17 cellular contexts compared by ENCODE assay signal in the genomic region with DNA sequence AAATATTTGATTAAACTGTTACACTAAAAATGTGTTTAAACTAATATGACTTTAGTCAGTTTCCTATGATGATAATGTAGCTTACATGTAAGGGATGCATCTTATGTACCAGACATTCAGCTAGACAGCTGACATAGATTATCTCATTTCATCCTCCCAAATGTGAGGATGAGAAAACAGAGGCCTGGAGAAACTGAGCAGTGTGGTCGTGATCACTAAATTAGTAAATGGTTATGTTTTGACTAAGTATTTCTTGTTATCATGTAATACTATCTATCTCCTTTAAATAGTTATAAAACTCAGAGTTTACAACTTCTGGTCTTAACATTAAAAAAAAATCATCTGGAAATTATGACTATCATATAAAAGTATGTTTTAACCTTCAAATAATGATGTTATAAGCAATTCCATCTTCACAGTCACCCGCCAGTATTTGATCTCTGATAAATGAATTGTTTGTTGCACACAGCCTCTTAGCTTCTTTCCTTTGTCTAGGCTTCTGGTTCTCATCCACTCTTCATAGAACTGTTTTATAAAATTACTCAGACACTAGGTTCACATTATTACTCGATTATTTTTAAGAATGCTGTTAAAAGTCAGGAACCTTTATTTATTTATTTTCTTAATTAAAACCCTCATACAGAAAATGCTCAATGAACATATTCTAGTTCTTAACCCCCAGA. TPM values are rescaled to one million over a fixed set of nuclear protein-coding genes. Genes with fewer than 3 reads are reported as not detected.
DNase-seq lines count a peak whose midpoint lies in the region; ATAC-seq and TF ChIP-seq lines count a peak whose summit lies in the region.
"Had no signal": no experiment of that assay in that cellular context is flagged by ENCODE, and none has a peak within 500 bp of the region (broad histone marks: within the 10 kb centered on the region; RNA-seq: fewer than 3 reads in every experiment).

No MANE protein-coding gene starts in this region.

- WGBS in SK-N-SH (ENCODE audit: low lambda C conversion rate): 34% methylated on average over 3 of the region's 3 CpGs

- peak in 1 of 2 experiments; percentile 43; a peak in 1 of 4 replicates for TF ChIP-seq EP300 in SK-N-SH (IDR thresholded peaks at IDR 0.05; ENCODE audit: borderline replicate concordance in 1 of 2, low read depth in 1 of 2, low read length in 1 of 2)

- peak overlapping the region; percentile 0 to 31; a peak in 2 of 4 replicates for H3K27ac ChIP-seq in SK-N-SH (ENCODE audit: low read depth in 2 of 2, low read length in 1 of 2)
- H3K27ac ChIP-seq: cardiac muscle cell, suprapubic skin had no signal

- POLR2A ChIA-PET in SK-N-SH (lab: Yijun Ruan, JAX): no interaction called here

- H3K9ac ChIP-seq in SK-N-SH: no peak overlapping the region

- no peak for DNase-seq in SK-N-SH
- no peak for DNase-seq in mucosa of descending colon
- no peak for DNase-seq in left colon
- no peak for DNase-seq in activated CD8-positive, alpha-beta memory T cell treated with anti-CD3 and anti-CD28 coated beads, Interleukin-2, amount 50 U/mL, for 48 hours
- DNase-seq: activated CD4-positive, alpha-beta memory T cell treated with anti-CD3 and anti-CD28 coated beads, Interleukin-2, amount 10 ng/mL, durations not matched to agents 7 days and 5 days; activated T-cell treated with anti-CD3 and anti-CD28 coated beads, Interleukin-2, amount 50 U/mL, for 72 hours; EL; erythroblast; GOT3; NCI-H146; stimulated activated CD4-positive, alpha-beta T cell treated with anti-CD3 and anti-CD28 coated beads, Interleukin-2, amount 100 ng/mL, for 24 hours had no signal

- H3K9me2 ChIP-seq in SK-N-SH: no peaks in the 10 kb centered on the region

- 0 out of 2 replicates have a peak, but pooled peaks cover 4% of the 10 kb centered on the region for H3K9me3 ChIP-seq in SK-N-SH
- no peaks in the 10 kb centered on the region for H3K9me3 ChIP-seq in mucosa of descending colon
- H3K9me3 ChIP-seq: suprapubic skin had no signal

- H3K4me1 ChIP-seq in SK-N-SH (ENCODE audit: control insufficient read depth in 1 of 2, insufficient read depth in 2 of 2, low read depth in 1 of 2, low read length in 1 of 2): peaks cover 4 to 21% of the 10 kb centered on the region in 2 experiments; a peak in 2 of 4 replicates
- no peaks in the 10 kb centered on the region for H3K4me1 ChIP-seq in mucosa of descending colon (ENCODE audit: low read depth)
- H3K4me1 ChIP-seq: suprapubic skin had no signal

- CTCF ChIA-PET in SK-N-SH (lab: Yijun Ruan, JAX): interaction anchor here (0.9 to 1.8 kb wide), 4 partner anchors 11 to 109 kb away, joined by 3 to 5 read pairs (median 4); no protein-coding TSS in a partner anchor

- ATAC-seq in GM18502 (IDR thresholded peaks at IDR 0.05; ENCODE audit: poor library complexity, unreplicated experiment) (peak; percentile 65), GM19351 (IDR thresholded peaks at IDR 0.05; ENCODE audit: unreplicated experiment) (peak; percentile 82), HG02884 (IDR thresholded peaks at IDR 0.05; ENCODE audit: unreplicated experiment) (peak; percentile 71), mucosa of descending colon (no peak), left colon (no peak)
- ATAC-seq: activated T-cell treated with anti-CD3 and anti-CD28 coated beads, Interleukin-2, amount 50 U/mL, for 72 hours; HepG2 had no signal

- no peak overlapping the region for H3K4me2 ChIP-seq in SK-N-SH

- H3K4me3 ChIP-seq in SK-N-SH (ENCODE audit: low read depth in 2 of 2, low read length in 1 of 2) (no peak overlapping the region), mucosa of descending colon (no peak overlapping the region)
- H3K4me3 ChIP-seq: cardiac muscle cell, suprapubic skin had no signal

- H3K36me3 ChIP-seq in SK-N-SH (replicated peaks in 1 of 2; ENCODE audit: control insufficient read depth in 1 of 2, insufficient read depth in 2 of 2, low read length in 1 of 2) (no peaks in the 10 kb centered on the region), mucosa of descending colon (ENCODE audit: low read depth) (no peaks in the 10 kb centered on the region)
- H3K36me3 ChIP-seq: cardiac muscle cell, suprapubic skin had no signal

- no peak for TF ChIP-seq RAD21 in SK-N-SH (IDR thresholded peaks at IDR 0.05; ENCODE audit: low read length)

- no peaks in the 10 kb centered on the region for H3K27me3 ChIP-seq in SK-N-SH (ENCODE audit: insufficient read depth)
- H3K27me3 ChIP-seq: cardiac muscle cell, suprapubic skin had no signal

- TF ChIP-seq CTCF in SK-N-SH (IDR thresholded peaks at IDR 0.05) (no peak), mucosa of descending colon (IDR thresholded peaks at IDR 0.05) (no peak)

- intact Hi-C loops in mucosa of descending colon (cut with DNase I, micrococcal nuclease) (no loop called here), left colon (cut with DNase I, micrococcal nuclease) (no loop called here)

- no peaks in the 10 kb centered on the region for H3K79me2 ChIP-seq in SK-N-SH (ENCODE audit: insufficient read depth)

- no peaks in the 10 kb centered on the region for H4K20me1 ChIP-seq in SK-N-SH (ENCODE audit: insufficient read depth)

- H3F3A ChIP-seq in SK-N-SH (replicated peaks; ENCODE audit: insufficient read depth): peaks cover 6% of the 10 kb centered on the region

- peak overlapping the region; percentile 77; the same call in 1 of the 2 replicates for H2AFZ ChIP-seq in SK-N-SH (ENCODE audit: low read depth)

TF ChIP-seq in SK-N-SH, 30 proteins besides CTCF, POLR2A, EP300 and RAD21 (continues in another document):
- TF ChIP-seq NRF1 (IDR thresholded peaks at IDR 0.05; ENCODE audit: low read depth, low read length): no peak
- TF ChIP-seq CHD2 (IDR thresholded peaks at IDR 0.05; ENCODE audit: low read length, partially characterized antibody): no peak
- no peak for TF ChIP-seq FOSL2 (IDR thresholded peaks at IDR 0.05; ENCODE audit: borderline replicate concordance, low read depth)
- no peak for TF ChIP-seq ELF1 (IDR thresholded peaks at IDR 0.05)
- TF ChIP-seq, protein P1, sequence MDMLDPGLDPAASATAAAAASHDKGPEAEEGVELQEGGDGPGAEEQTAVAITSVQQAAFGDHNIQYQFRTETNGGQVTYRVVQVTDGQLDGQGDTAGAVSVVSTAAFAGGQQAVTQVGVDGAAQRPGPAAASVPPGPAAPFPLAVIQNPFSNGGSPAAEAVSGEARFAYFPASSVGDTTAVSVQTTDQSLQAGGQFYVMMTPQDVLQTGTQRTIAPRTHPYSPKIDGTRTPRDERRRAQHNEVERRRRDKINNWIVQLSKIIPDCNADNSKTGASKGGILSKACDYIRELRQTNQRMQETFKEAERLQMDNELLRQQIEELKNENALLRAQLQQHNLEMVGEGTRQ (IDR thresholded peaks at IDR 0.05; ENCODE audit: borderline replicate concordance, low read depth, low read length): no peak
- TF ChIP-seq USF1 (IDR thresholded peaks at IDR 0.05; ENCODE audit: borderline replicate concordance, low read depth): no peak
- TF ChIP-seq TCF12 (IDR thresholded peaks at IDR 0.05): 0 out of 2 replicates have a peak, but pooled peaks have one; percentile 8
- TF ChIP-seq SIN3A (IDR thresholded peaks at IDR 0.05; ENCODE audit: borderline replicate concordance, low read depth, low read length): no peak
- no peak for TF ChIP-seq MXI1 (IDR thresholded peaks at IDR 0.05; ENCODE audit: low read depth, low read length)
- no peak for TF ChIP-seq REST (IDR thresholded peaks at IDR 0.05; ENCODE audit: low read depth, low read length)
- TF ChIP-seq FOXJ3 (CRISPR knock-in tag; IDR thresholded peaks at IDR 0.05): no peak
- no peak for TF ChIP-seq POLR2AphosphoS5 (IDR thresholded peaks at IDR 0.05; ENCODE audit: low read depth, low read length)
- TF ChIP-seq TAF1 (IDR thresholded peaks at IDR 0.05; ENCODE audit: borderline replicate concordance, low read depth, low read length): no peak

RNA-seq across cellular contexts. Expression of gene HDAC9, which starts 33.6 kb away (rescaled TPM):
- 11.6 and 19.8 TPM in 2 replicates for polyA plus RNA-seq in SK-N-SH (2012; rRNA removed)
- polyA plus RNA-seq in SK-N-SH (2012; cell fraction: cytosol; rRNA removed): 12.1 and 15.5 TPM in 2 replicates
- polyA plus RNA-seq in SK-N-SH (2012; cell fraction: nucleus; rRNA removed): 15.1 and 30.9 TPM in 2 replicates
- total RNA-seq in mucosa of descending colon (10 to 100 TPM; 16.0 to 20.4 (median 17.5) TPM), left colon (10 to 100 TPM; 12.3 to 21.7 TPM)

Comparison
In these comparisons a context has a peak if more than half of its experiments do, and no peak if none do; other contexts are left out.
1. ATAC-seq: peak in GM18502 (single experiment), GM19351 (single experiment) and HG02884 (single experiment); none in mucosa of descending colon (single experiment) and left colon (single experiment).